1 cellular context compared by ENCODE assay signal in the genomic region with DNA sequence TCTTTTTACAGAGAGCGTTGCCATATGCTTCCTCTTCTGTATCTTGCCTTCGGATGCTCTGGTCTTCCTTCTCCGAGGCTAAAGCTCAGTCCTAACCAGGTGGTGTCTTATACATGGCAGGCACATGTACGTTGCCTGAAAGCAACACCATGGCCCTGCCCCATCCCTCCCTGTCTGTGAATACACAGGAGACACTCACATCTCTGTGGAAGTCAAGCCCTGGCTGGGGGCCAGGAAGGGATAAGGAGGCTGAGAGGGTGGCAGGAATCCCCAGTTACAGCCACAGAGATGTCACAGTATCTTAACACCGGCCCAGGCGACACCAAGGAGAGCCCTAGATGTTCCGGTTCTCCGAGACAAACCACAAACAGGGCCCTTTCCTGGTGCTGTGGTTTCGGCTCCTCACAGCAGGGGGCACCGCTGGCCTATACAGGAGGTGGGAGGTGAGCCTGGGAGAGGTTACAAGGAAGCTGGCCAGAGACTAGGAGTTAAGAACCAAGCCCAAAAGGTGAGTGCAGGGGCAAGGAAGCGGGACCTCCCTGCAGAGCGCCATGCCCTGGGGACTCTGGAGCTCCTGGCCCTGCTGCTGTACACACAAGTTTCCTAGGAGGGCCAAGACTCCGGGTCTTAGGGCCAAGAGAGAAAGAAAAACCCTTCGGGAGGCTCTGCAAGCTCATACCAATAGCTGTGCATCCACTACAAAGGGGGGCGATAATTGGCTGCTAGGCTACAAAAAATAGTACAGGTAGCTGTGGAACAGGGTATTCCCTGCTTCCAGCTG.
TF ChIP-seq lines count a peak whose summit lies in the region.

No MANE protein-coding gene starts in this region.

TF ChIP-seq in H1, 55 proteins besides CTCF, POLR2A, EP300 and RAD21:
- TF ChIP-seq PHF8 (conservative IDR thresholded peaks at IDR 0.05; ENCODE audit: low read depth, low read length) (no peak), GTF2F1 (IDR thresholded peaks at IDR 0.05; ENCODE audit: borderline replicate concordance, low read depth, low read length) (no peak), TEAD4 (IDR thresholded peaks at IDR 0.05; ENCODE audit: low read depth, low read length) (no peak), CBX8 (IDR thresholded peaks at IDR 0.05; ENCODE audit: borderline replicate concordance, low read depth, low read length) (no peak), HDAC2 (IDR thresholded peaks at IDR 0.05; ENCODE audit: borderline replicate concordance in 1 of 2, low read depth in 2 of 2, low read length in 2 of 2) (no peak), EGR1 (IDR thresholded peaks at IDR 0.05; ENCODE audit: borderline replicate concordance, low read depth, low read length) (no peak), NRF1 (IDR thresholded peaks at IDR 0.05; ENCODE audit: low read depth, low read length) (no peak), CHD7 (IDR thresholded peaks at IDR 0.05; ENCODE audit: insufficient replicate concordance, low read length) (no peak), CREB1 (IDR thresholded peaks at IDR 0.05) (no peak), CHD1 (IDR thresholded peaks at IDR 0.05; ENCODE audit: low read depth, low read length) (no peak), RXRA (IDR thresholded peaks at IDR 0.05; ENCODE audit: insufficient read depth, low read depth, low read length) (no peak), JUND (IDR thresholded peaks at IDR 0.05; ENCODE audit: low read length) (no peak), CBX5 (IDR thresholded peaks at IDR 0.05; ENCODE audit: low read depth, low read length) (no peak)
